28 cellular contexts compared by ENCODE assay signal in the genomic region with DNA sequence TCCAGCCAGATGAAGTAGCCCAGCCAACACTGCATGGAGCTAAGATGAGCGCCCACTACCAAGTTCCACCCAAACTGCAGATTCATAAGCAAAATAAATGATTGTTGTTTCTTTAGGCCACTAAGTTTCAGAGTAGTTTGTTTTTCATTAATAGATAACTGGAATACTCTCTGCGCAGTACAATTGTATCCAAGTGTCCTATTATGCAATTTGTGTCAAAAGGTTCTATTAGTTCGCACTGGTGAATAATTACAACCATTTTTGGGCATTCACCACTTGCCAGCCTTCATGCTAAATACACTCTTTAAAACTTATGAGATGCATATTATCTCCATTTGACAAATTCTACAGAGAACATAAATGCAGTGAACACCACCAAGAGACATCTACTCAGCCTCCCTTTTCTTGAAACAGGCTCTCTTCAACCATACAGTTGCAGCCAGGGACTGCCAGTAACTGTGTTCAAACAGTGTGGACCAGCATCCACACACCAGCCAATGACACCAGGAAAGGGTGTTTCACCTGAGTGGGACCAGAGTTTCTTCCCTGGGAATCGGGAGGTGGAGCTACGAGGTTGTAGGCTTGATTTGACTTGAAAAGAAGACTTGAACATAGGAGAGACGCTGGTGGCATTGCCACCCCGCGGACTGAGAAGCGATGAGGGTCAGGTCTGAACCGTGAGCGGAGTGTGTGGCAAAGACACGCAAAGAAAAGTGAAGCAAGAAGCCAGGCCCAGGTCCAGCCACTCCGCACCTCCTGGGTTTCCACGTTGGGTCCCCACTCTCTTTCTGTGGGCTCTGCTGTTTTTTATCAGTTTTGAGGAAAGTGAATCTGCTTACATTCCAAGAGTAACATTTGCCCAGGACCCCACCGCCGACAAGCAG. TPM values are rescaled to one million over a fixed set of nuclear protein-coding genes. Genes with fewer than 3 reads are reported as not detected.
DNase-seq lines count a peak whose midpoint lies in the region; ATAC-seq and TF ChIP-seq lines count a peak whose summit lies in the region.
"Had no signal": no experiment of that assay in that cellular context is flagged by ENCODE, and none has a peak within 500 bp of the region (broad histone marks: within the 10 kb centered on the region; RNA-seq: fewer than 3 reads in every experiment).

No MANE protein-coding gene starts in this region.

- 70% methylated on average over 13 of the region's 16 CpGs for WGBS in right lobe of liver (ENCODE audit: insufficient coverage, low coverage, low lambda C conversion rate, missing lambda C conversion rate)

- peak overlapping the region; percentile 30 for H3K4me3 Mint-ChIP-seq in neural progenitor cell
- H3K4me3 Mint-ChIP-seq in naive thymus-derived CD8-positive, alpha-beta T cell, result no peak overlapping the region
- no peak overlapping the region for H3K4me3 Mint-ChIP-seq in activated CD4-positive, alpha-beta T cell treated with anti-CD3 and anti-CD28 coated beads, Interleukin-2, amount 10 ng/mL, durations not matched to agents 7 days and 5 days
- H3K4me3 Mint-ChIP-seq: CD14-positive monocyte; CD4-positive, alpha-beta memory T cell; CD4-positive, CD25-positive, alpha-beta regulatory T cell; CD8-positive, alpha-beta memory T cell had no signal

- no peak for DNase-seq in right lobe of liver
- DNase-seq in neural progenitor cell (ENCODE audit: low spot score), result no peak
- no peak for DNase-seq in naive thymus-derived CD8-positive, alpha-beta T cell
- no peak for DNase-seq in lower lobe of right lung
- DNase-seq in activated CD4-positive, alpha-beta T cell treated with anti-CD3 and anti-CD28 coated beads, Interleukin-2, amount 10 ng/mL, durations not matched to agents 7 days and 5 days, result no peak
- DNase-seq: 8988T; ACHN; BE2C; C1 segment of cervical spinal cord; CD4-positive, alpha-beta memory T cell; CD4-positive, CD25-positive, alpha-beta regulatory T cell; CD8-positive, alpha-beta memory T cell; COR-L47; DMS 273 treated with DMSO at 0.1 percent for 48 hours; DMS153; DMS53; DMS79; DND-41; EL; GDM1 had no signal

- no peak for TF ChIP-seq POLR2A in right lobe of liver (IDR thresholded peaks at IDR 0.05)

- CTCF ChIA-PET in activated CD4-positive, alpha-beta T cell treated with anti-CD3 and anti-CD28 coated beads, Interleukin-2, amount 10 ng/mL, durations not matched to agents 7 days and 5 days (lab: Charles Lee), result no interaction called here

- H2AFZ ChIP-seq in neural progenitor cell (replicated peaks), result no peak overlapping the region

- H3K27ac Mint-ChIP-seq in neural progenitor cell, result no peak overlapping the region
- H3K27ac Mint-ChIP-seq in naive thymus-derived CD8-positive, alpha-beta T cell, result peak overlapping the region in 1 of 10 donors; percentile 7
- no peak overlapping the region for H3K27ac Mint-ChIP-seq in activated CD4-positive, alpha-beta T cell treated with anti-CD3 and anti-CD28 coated beads, Interleukin-2, amount 10 ng/mL, durations not matched to agents 7 days and 5 days
- H3K27ac Mint-ChIP-seq: CD14-positive monocyte; CD4-positive, alpha-beta memory T cell had no signal

- no peak overlapping the region for H3K27ac ChIP-seq in BLaER1
- H3K27ac ChIP-seq in BLaER1 treated with 17β-estradiol and CSF1 and Interleukin-3, amounts not matched to agents 10 nM and 100 nM, result no peak overlapping the region
- no peak overlapping the region for H3K27ac ChIP-seq in right lobe of liver
- H3K27ac ChIP-seq in neural progenitor cell, result no peak overlapping the region
- H3K27ac ChIP-seq in lower lobe of right lung, result no peak overlapping the region

- H3K4me2 ChIP-seq in BLaER1 (peak overlapping the region; percentile 68), neural progenitor cell (no peak overlapping the region)
- peak overlapping the region in 7 of 11 experiments; percentile 49 to 76 (median 63); a peak in 7 of 22 replicates for H3K4me2 ChIP-seq in BLaER1 treated with 17β-estradiol and CSF1 and Interleukin-3, amounts not matched to agents 10 nM and 100 nM

- no peaks in the 10 kb centered on the region for H3K79me2 ChIP-seq in neural progenitor cell (ENCODE audit: low read depth)

- H3F3A ChIP-seq in neural progenitor cell (ENCODE audit: low read depth), result peaks cover 4% of the 10 kb centered on the region

- peaks cover 9% of the 10 kb centered on the region for H3K27me3 Mint-ChIP-seq in neural progenitor cell (ENCODE audit: insufficient read depth, low read depth)
- H3K27me3 Mint-ChIP-seq in naive thymus-derived CD8-positive, alpha-beta T cell, result peaks cover 19 to 52% (median 26%) of the 10 kb centered on the region in 5 donors
- H3K27me3 Mint-ChIP-seq in activated CD4-positive, alpha-beta T cell treated with anti-CD3 and anti-CD28 coated beads, Interleukin-2, amount 10 ng/mL, durations not matched to agents 7 days and 5 days, result peaks cover 5% of the 10 kb centered on the region

- H3K36me3 Mint-ChIP-seq in neural progenitor cell, result no peaks in the 10 kb centered on the region
- no peaks in the 10 kb centered on the region for H3K36me3 Mint-ChIP-seq in naive thymus-derived CD8-positive, alpha-beta T cell
- no peaks in the 10 kb centered on the region for H3K36me3 Mint-ChIP-seq in activated CD4-positive, alpha-beta T cell treated with anti-CD3 and anti-CD28 coated beads, Interleukin-2, amount 10 ng/mL, durations not matched to agents 7 days and 5 days (ENCODE audit: low read depth)
- H3K36me3 Mint-ChIP-seq: CD14-positive monocyte; CD4-positive, alpha-beta memory T cell; CD4-positive, CD25-positive, alpha-beta regulatory T cell; CD8-positive, alpha-beta memory T cell had no signal

- intact Hi-C loops in right lobe of liver (cut with DNase I) (no loop called here), lower lobe of right lung (cut with DNase I) (no loop called here)

- H3K9me3 ChIP-seq in BLaER1 (peaks cover 20% of the 10 kb centered on the region), right lobe of liver (no peaks in the 10 kb centered on the region), neural progenitor cell (ENCODE audit: low read depth) (no peaks in the 10 kb centered on the region), lower lobe of right lung (peaks cover 5% of the 10 kb centered on the region)
- peaks cover 17 to 35% (median 24%) of the 10 kb centered on the region in 11 experiments for H3K9me3 ChIP-seq in BLaER1 treated with 17β-estradiol and CSF1 and Interleukin-3, amounts not matched to agents 10 nM and 100 nM (replicated peaks in 1 of 11)
- H3K9me3 ChIP-seq: BE2C had no signal

- POLR2A ChIA-PET in naive thymus-derived CD8-positive, alpha-beta T cell (lab: Charles Lee), result no interaction called here
- POLR2A ChIA-PET in activated CD4-positive, alpha-beta T cell treated with anti-CD3 and anti-CD28 coated beads, Interleukin-2, amount 10 ng/mL, durations not matched to agents 7 days and 5 days (lab: Charles Lee), result no interaction called here

- peaks cover 10% of the 10 kb centered on the region for H3K9me3 Mint-ChIP-seq in neural progenitor cell
- peaks cover 0 to 12% (median 6%) of the 10 kb centered on the region in 9 donors for H3K9me3 Mint-ChIP-seq in naive thymus-derived CD8-positive, alpha-beta T cell
- no peaks in the 10 kb centered on the region for H3K9me3 Mint-ChIP-seq in activated CD4-positive, alpha-beta T cell treated with anti-CD3 and anti-CD28 coated beads, Interleukin-2, amount 10 ng/mL, durations not matched to agents 7 days and 5 days

- H3K9ac ChIP-seq in BLaER1, result no peak overlapping the region
- H3K9ac ChIP-seq in BLaER1 treated with 17β-estradiol and CSF1 and Interleukin-3, amounts not matched to agents 10 nM and 100 nM, result no peak overlapping the region
- no peak overlapping the region for H3K9ac ChIP-seq in neural progenitor cell

- 0 out of 2 replicates have a peak, but pooled peaks cover 4% of the 10 kb centered on the region for H3K27me3 ChIP-seq in BLaER1
- H3K27me3 ChIP-seq in BLaER1 treated with 17β-estradiol and CSF1 and Interleukin-3, amounts not matched to agents 10 nM and 100 nM, result peaks cover 0 to 7% (median 0%) of the 10 kb centered on the region in 11 experiments; a peak in 5 of 22 replicates
- no peaks in the 10 kb centered on the region for H3K27me3 ChIP-seq in right lobe of liver
- H3K27me3 ChIP-seq in neural progenitor cell, result peaks cover 61% of the 10 kb centered on the region
- H3K27me3 ChIP-seq in lower lobe of right lung (ENCODE audit: low read depth), result peaks cover 5% of the 10 kb centered on the region

- no peaks in the 10 kb centered on the region for H3K36me3 ChIP-seq in BLaER1
- H3K36me3 ChIP-seq in BLaER1 treated with 17β-estradiol and CSF1 and Interleukin-3, amounts not matched to agents 10 nM and 100 nM, result no peaks in the 10 kb centered on the region
- no peaks in the 10 kb centered on the region for H3K36me3 ChIP-seq in right lobe of liver
- no peaks in the 10 kb centered on the region for H3K36me3 ChIP-seq in neural progenitor cell
- H3K36me3 ChIP-seq in lower lobe of right lung, result no peaks in the 10 kb centered on the region
- H3K36me3 ChIP-seq: BE2C had no signal

- H3K4me3 ChIP-seq in BLaER1, result no peak overlapping the region
- no peak overlapping the region for H3K4me3 ChIP-seq in BLaER1 treated with 17β-estradiol and CSF1 and Interleukin-3, amounts not matched to agents 10 nM and 100 nM
- no peak overlapping the region for H3K4me3 ChIP-seq in right lobe of liver
- H3K4me3 ChIP-seq in neural progenitor cell, result no peak overlapping the region
- H3K4me3 ChIP-seq in lower lobe of right lung, result no peak overlapping the region
- H3K4me3 ChIP-seq: GM12878 had no signal

- ATAC-seq in right lobe of liver (peak; percentile 64 to 84 (median 73)), HG02610 (IDR thresholded peaks at IDR 0.05; ENCODE audit: unreplicated experiment) (no peak), lower lobe of right lung (no peak)
- ATAC-seq in naive thymus-derived CD8-positive, alpha-beta T cell, result no peak
- ATAC-seq: GM12878 had no signal

- H4K20me1 ChIP-seq in BLaER1 (no peaks in the 10 kb centered on the region), neural progenitor cell (ENCODE audit: low read depth) (no peaks in the 10 kb centered on the region)
- H4K20me1 ChIP-seq in BLaER1 treated with 17β-estradiol and CSF1 and Interleukin-3, amounts not matched to agents 10 nM and 100 nM, result no peaks in the 10 kb centered on the region

- TF ChIP-seq CTCF in right lobe of liver (IDR thresholded peaks at IDR 0.05) (no peak), neural progenitor cell (IDR thresholded peaks at IDR 0.05) (no peak), lower lobe of right lung (IDR thresholded peaks at IDR 0.05) (no peak)

- peaks cover 46% of the 10 kb centered on the region for H3K4me1 Mint-ChIP-seq in neural progenitor cell
- peaks cover 0 to 10% (median 2%) of the 10 kb centered on the region in 4 donors for H3K4me1 Mint-ChIP-seq in naive thymus-derived CD8-positive, alpha-beta T cell
- H3K4me1 Mint-ChIP-seq in activated CD4-positive, alpha-beta T cell treated with anti-CD3 and anti-CD28 coated beads, Interleukin-2, amount 10 ng/mL, durations not matched to agents 7 days and 5 days, result no peaks in the 10 kb centered on the region
- H3K4me1 Mint-ChIP-seq: CD14-positive monocyte; CD4-positive, CD25-positive, alpha-beta regulatory T cell; CD8-positive, alpha-beta memory T cell had no signal

- H3K4me1 ChIP-seq in BLaER1, result peaks cover 47% of the 10 kb centered on the region
- H3K4me1 ChIP-seq in BLaER1 treated with 17β-estradiol and CSF1 and Interleukin-3, amounts not matched to agents 10 nM and 100 nM, result peaks cover 0 to 41% (median 31%) of the 10 kb centered on the region in 10 experiments; a peak in 15 of 20 replicates
- peaks cover 0 to 5% (median 0%) of the 10 kb centered on the region in 4 donors for H3K4me1 ChIP-seq in right lobe of liver
- peaks cover 6% of the 10 kb centered on the region for H3K4me1 ChIP-seq in neural progenitor cell
- peaks cover 3% of the 10 kb centered on the region for H3K4me1 ChIP-seq in lower lobe of right lung
- H3K4me1 ChIP-seq: BE2C had no signal

RNA-seq across cellular contexts. Expression of a gene that starts 53.0 kb away (rescaled TPM):
- total RNA-seq in right lobe of liver, result not detected
- total RNA-seq in neural progenitor cell (ENCODE audit: low replicate concordance), result 0.11 and 0.81 TPM in 2 replicates
- total RNA-seq in naive thymus-derived CD8-positive, alpha-beta T cell, result not detected
- not detected for polyA plus RNA-seq in naive thymus-derived CD8-positive, alpha-beta T cell
- total RNA-seq in lower lobe of right lung, result 1.9 TPM
- total RNA-seq in activated CD4-positive, alpha-beta T cell treated with anti-CD3 and anti-CD28 coated beads, Interleukin-2, amount 10 ng/mL, durations not matched to agents 7 days and 5 days, result not detected
- total RNA-seq: A673; CD4-positive, alpha-beta memory T cell; CD4-positive, CD25-positive, alpha-beta regulatory T cell; CD8-positive, alpha-beta memory T cell; G401; GM12878 had no signal
- polyA plus RNA-seq: AG04450; CD14-positive monocyte; CD4-positive, alpha-beta memory T cell; CD4-positive, CD25-positive, alpha-beta regulatory T cell; CD8-positive, alpha-beta memory T cell; GM12878 had no signal

Comparison
In these comparisons a context has a peak if more than half of its experiments do, and no peak if none do; other contexts are left out.
1. ATAC-seq: peak in right lobe of liver (4 of 4); none in naive thymus-derived CD8-positive, alpha-beta T cell (0 of 2), HG02610 (single experiment) and lower lobe of right lung (0 of 2).